In genomic region chr10:113292743-113293142, GRCh38 we compare ENCODE assay signal across 27 cellular contexts.
"Had no signal": no experiment of that assay in that cellular context is flagged by ENCODE, and none has a peak within 500 bp of the region (broad histone marks: within the 10 kb centered on the region; RNA-seq: fewer than 3 reads in every experiment).

No MANE protein-coding gene starts in this region.

- H3K4me1 Mint-ChIP-seq: memory B cell, naive B cell had no signal

- H3K27ac Mint-ChIP-seq: dendritic cell treated with granulocyte-macrophage colony-stimulating factor and Interleukin-4, amounts not matched to agents 40 ng/mL and 50 ng/mL, for 4 days; endodermal cell; memory B cell; mesothelial cell of epicardium; naive B cell; nephron had no signal

- H3K36me3 ChIP-seq: colonic mucosa, gastrocnemius medialis, ovary, spleen, thoracic aorta, tibial nerve, vagina had no signal

- H3K4me3 ChIP-seq: colonic mucosa, gastrocnemius medialis, lung, mucosa of descending colon, ovary, psoas muscle, skin epidermis, spleen, thoracic aorta, tibial nerve, vagina had no signal

- H3K4me1 ChIP-seq: colonic mucosa, gastrocnemius medialis, psoas muscle, vagina had no signal

- H3K27me3 Mint-ChIP-seq: memory B cell, naive B cell had no signal

- H3K4me3 Mint-ChIP-seq: dendritic cell treated with granulocyte-macrophage colony-stimulating factor and Interleukin-4, amounts not matched to agents 40 ng/mL and 50 ng/mL, for 4 days; endodermal cell; memory B cell; mesothelial cell of epicardium; naive B cell; nephron had no signal

- H3K27ac ChIP-seq: colonic mucosa, epithelial cell of prostate, gastrocnemius medialis, ovary, psoas muscle, skin epidermis, spleen, thoracic aorta, tibial nerve, vagina had no signal

- H3K27me3 ChIP-seq: colonic mucosa, gastrocnemius medialis, ovary, spleen, tibial nerve, vagina had no signal

- ATAC-seq: esophagus mucosa, gastrocnemius medialis, mucosa of descending colon, psoas muscle, right cardiac atrium had no signal

- H3K9me3 ChIP-seq: colonic mucosa, gastrocnemius medialis, mucosa of descending colon, ovary, psoas muscle, spleen, thoracic aorta, tibial nerve, vagina had no signal

- DNase-seq: colonic mucosa; effector CD8-positive, alpha-beta T cell; endodermal cell; foreskin fibroblast; gastrocnemius medialis; head of caudate nucleus; mucosa of descending colon; naive B cell; occipital lobe; ovary; posterior cingulate gyrus; psoas muscle; right cardiac atrium; spleen; stimulated activated CD4-positive, alpha-beta T cell treated with anti-CD3 and anti-CD28 coated beads, Interleukin-4, amount 100 ng/mL, for 4 hours; stimulated activated naive CD4-positive, alpha-beta T cell had no signal

- H3K36me3 Mint-ChIP-seq: memory B cell, mesothelial cell of epicardium, naive B cell had no signal

- H3K9me3 Mint-ChIP-seq: dendritic cell treated with granulocyte-macrophage colony-stimulating factor and Interleukin-4, amounts not matched to agents 40 ng/mL and 50 ng/mL, for 4 days; endodermal cell; memory B cell; mesothelial cell of epicardium; naive B cell; nephron had no signal
